ENCODE assay signal across 1 cellular context in the genomic region with DNA sequence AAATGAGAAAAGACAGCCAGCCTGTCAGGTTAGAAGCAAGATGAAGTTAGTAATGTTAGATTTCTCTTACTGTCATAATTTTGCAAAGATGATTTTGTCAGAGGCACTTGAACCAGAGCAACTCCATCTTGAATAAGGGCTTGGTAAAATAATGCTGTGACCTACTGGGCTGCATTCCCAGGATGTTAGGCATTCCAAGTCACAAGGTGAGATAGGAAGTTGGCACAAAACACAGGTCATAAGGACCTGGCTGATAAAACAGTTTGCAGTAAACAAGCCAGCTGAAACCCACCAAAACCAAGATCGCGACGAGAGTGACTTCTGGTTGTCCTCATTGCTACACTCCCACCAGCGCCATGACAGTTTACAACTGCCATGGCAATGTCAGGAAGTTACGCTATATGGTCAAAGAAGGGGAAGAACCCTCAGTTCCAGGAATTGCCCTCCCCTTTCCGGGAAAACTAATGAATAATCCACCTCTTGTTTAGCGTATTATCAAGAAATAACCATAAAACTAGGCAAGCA.
A peak's percentile ranks its signal among the peaks of the same experiment; 100 is the strongest.
TF ChIP-seq lines count a peak whose summit lies in the region.

No MANE protein-coding gene starts in this region.

TF ChIP-seq in K562, 482 proteins besides CTCF, POLR2A, EP300 and RAD21 (continued from another document and continues in another):
- 0 out of 2 replicates have a peak, but pooled peaks have one; percentile 22 for TF ChIP-seq CREM (IDR thresholded peaks at IDR 0.05; ENCODE audit: low read depth)
- 0 out of 2 replicates have a peak, but pooled peaks have one; percentile 28 for TF ChIP-seq ATF7 (IDR thresholded peaks at IDR 0.05)
- TF ChIP-seq E2F3 (CRISPR knock-in tag; IDR thresholded peaks at IDR 0.05) = peak; percentile 69; the same call in 1 of the 2 replicates
- TF ChIP-seq HMG20A (CRISPR knock-in tag; conservative IDR thresholded peaks at IDR 0.05) = no peak
- TF ChIP-seq SIN3A (IDR thresholded peaks at IDR 0.05; ENCODE audit: borderline replicate concordance in 2 of 2, control insufficient read depth in 1 of 2, low read depth in 2 of 2, low read length in 2 of 2) = 0 out of 4 replicates have a peak, but pooled peaks of 1 of the 2 experiments have one; percentile 13
- TF ChIP-seq ZNF146 (CRISPR knock-in tag; IDR thresholded peaks at IDR 0.05; ENCODE audit: unreplicated experiment) = no peak
- no peak for TF ChIP-seq NELFE (IDR thresholded peaks at IDR 0.05; ENCODE audit: insufficient read depth, insufficient read length)
- TF ChIP-seq SIN3B (IDR thresholded peaks at IDR 0.05; ENCODE audit: low read depth) = no peak
- TF ChIP-seq CBX3 (IDR thresholded peaks at IDR 0.05; ENCODE audit: borderline replicate concordance in 1 of 2, low read length in 2 of 2) = no peak
- TF ChIP-seq C11orf30 (IDR thresholded peaks at IDR 0.05; ENCODE audit: low read depth) = no peak
- TF ChIP-seq HEY1 (CRISPR knock-in tag; IDR thresholded peaks at IDR 0.05; ENCODE audit: borderline replicate concordance) = 0 out of 2 replicates have a peak, but pooled peaks have one; percentile 7
- TF ChIP-seq, protein P1, sequence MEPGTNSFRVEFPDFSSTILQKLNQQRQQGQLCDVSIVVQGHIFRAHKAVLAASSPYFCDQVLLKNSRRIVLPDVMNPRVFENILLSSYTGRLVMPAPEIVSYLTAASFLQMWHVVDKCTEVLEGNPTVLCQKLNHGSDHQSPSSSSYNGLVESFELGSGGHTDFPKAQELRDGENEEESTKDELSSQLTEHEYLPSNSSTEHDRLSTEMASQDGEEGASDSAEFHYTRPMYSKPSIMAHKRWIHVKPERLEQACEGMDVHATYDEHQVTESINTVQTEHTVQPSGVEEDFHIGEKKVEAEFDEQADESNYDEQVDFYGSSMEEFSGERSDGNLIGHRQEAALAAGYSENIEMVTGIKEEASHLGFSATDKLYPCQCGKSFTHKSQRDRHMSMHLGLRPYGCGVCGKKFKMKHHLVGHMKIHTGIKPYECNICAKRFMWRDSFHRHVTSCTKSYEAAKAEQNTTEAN (CRISPR knock-in tag; IDR thresholded peaks at IDR 0.05) = no peak
- no peak for TF ChIP-seq POLR2AphosphoS5 (IDR thresholded peaks at IDR 0.05; ENCODE audit: control insufficient read depth, insufficient read depth, low read depth, low read length)
- TF ChIP-seq, protein P2, sequence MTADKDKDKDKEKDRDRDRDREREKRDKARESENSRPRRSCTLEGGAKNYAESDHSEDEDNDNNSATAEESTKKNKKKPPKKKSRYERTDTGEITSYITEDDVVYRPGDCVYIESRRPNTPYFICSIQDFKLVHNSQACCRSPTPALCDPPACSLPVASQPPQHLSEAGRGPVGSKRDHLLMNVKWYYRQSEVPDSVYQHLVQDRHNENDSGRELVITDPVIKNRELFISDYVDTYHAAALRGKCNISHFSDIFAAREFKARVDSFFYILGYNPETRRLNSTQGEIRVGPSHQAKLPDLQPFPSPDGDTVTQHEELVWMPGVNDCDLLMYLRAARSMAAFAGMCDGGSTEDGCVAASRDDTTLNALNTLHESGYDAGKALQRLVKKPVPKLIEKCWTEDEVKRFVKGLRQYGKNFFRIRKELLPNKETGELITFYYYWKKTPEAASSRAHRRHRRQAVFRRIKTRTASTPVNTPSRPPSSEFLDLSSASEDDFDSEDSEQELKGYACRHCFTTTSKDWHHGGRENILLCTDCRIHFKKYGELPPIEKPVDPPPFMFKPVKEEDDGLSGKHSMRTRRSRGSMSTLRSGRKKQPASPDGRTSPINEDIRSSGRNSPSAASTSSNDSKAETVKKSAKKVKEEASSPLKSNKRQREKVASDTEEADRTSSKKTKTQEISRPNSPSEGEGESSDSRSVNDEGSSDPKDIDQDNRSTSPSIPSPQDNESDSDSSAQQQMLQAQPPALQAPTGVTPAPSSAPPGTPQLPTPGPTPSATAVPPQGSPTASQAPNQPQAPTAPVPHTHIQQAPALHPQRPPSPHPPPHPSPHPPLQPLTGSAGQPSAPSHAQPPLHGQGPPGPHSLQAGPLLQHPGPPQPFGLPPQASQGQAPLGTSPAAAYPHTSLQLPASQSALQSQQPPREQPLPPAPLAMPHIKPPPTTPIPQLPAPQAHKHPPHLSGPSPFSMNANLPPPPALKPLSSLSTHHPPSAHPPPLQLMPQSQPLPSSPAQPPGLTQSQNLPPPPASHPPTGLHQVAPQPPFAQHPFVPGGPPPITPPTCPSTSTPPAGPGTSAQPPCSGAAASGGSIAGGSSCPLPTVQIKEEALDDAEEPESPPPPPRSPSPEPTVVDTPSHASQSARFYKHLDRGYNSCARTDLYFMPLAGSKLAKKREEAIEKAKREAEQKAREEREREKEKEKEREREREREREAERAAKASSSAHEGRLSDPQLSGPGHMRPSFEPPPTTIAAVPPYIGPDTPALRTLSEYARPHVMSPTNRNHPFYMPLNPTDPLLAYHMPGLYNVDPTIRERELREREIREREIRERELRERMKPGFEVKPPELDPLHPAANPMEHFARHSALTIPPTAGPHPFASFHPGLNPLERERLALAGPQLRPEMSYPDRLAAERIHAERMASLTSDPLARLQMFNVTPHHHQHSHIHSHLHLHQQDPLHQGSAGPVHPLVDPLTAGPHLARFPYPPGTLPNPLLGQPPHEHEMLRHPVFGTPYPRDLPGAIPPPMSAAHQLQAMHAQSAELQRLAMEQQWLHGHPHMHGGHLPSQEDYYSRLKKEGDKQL (CRISPR knock-in tag; IDR thresholded peaks at IDR 0.05; ENCODE audit: borderline replicate concordance) = no peak
- TF ChIP-seq, protein P3, sequence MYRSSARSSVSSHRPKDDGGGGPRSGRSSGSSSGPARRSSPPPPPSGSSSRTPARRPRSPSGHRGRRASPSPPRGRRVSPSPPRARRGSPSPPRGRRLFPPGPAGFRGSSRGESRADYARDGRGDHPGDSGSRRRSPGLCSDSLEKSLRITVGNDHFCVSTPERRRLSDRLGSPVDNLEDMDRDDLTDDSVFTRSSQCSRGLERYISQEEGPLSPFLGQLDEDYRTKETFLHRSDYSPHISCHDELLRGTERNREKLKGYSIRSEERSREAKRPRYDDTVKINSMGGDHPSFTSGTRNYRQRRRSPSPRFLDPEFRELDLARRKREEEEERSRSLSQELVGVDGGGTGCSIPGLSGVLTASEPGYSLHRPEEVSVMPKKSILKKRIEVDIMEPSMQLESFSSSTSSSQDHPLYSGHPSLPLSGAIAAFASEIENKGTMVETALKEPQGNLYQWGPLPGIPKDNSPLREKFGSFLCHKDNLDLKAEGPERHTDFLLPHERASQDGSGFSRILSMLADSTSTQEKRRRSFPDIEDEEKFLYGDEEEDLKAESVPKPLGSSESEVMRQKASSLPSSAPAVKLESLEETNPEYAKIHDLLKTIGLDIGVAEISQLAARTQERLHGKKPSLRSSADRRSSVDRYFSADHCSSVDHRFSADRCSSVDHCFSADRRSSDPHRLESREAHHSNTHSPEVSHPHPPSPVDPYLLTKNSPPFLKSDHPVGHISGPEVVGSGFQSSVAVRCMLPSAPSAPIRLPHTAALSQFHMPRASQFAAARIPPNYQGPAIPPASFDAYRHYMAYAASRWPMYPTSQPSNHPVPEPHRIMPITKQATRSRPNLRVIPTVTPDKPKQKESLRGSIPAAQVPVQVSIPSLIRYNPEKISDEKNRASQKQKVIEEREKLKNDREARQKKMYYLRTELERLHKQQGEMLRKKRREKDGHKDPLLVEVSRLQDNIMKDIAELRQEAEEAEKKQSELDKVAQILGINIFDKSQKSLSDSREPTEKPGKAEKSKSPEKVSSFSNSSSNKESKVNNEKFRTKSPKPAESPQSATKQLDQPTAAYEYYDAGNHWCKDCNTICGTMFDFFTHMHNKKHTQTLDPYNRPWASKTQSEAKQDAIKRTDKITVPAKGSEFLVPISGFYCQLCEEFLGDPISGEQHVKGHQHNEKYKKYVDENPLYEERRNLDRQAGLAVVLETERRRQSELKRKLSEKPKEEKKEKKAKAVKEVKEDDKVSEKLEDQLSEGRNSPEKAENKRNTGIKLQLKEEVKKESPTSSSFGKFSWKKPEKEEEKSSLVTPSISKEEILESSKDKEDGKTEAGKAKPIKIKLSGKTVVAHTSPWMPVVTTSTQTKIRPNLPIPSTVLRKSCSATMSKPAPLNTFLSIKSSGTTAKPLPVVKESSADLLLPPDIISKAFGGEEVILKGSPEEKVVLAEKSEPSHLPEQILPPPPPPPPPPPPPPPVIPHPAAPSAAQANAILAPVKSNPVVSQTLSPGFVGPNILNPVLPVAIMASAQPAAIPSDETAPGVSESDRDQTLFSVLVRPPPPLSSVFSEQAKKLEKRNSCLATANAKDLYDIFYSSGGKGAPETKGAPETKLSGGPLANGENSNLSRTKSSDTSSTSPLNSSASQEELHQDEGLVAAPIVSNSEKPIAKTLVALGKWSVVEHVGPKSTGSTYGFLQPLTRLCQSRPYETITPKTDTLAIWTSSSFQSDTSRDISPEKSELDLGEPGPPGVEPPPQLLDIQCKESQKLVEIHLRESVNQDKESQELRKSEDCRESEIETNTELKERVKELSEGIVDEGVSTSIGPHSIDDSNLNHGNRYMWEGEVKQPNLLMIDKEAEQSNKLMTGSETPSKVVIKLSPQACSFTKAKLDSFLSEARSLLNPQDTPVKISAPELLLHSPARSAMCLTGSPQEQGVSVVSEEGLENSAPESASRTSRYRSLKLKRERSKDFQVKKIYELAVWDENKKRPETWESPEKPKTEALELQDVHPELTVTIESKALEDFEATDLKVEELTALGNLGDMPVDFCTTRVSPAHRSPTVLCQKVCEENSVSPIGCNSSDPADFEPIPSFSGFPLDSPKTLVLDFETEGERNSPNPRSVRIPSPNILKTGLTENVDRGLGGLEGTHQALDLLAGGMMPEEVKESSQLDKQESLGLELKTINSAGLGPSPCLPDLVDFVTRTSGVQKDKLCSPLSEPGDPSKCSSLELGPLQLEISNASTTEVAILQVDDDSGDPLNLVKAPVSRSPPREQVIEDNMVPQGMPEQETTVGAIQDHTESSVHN (IDR thresholded peaks at IDR 0.05; ENCODE audit: borderline replicate concordance in 1 of 2, low read depth in 1 of 2) = no peak
- TF ChIP-seq ILK (tag; IDR thresholded peaks at IDR 0.05; ENCODE audit: borderline replicate concordance, low read depth) = peak; percentile 81
- peak; percentile 91 for TF ChIP-seq CXXC5 (CRISPR knock-in tag; IDR thresholded peaks at IDR 0.05)
- peak; percentile 71; the same call in 1 of the 2 replicates for TF ChIP-seq ZNF561 (CRISPR knock-in tag; conservative IDR thresholded peaks at IDR 0.05)
- TF ChIP-seq, protein P4, sequence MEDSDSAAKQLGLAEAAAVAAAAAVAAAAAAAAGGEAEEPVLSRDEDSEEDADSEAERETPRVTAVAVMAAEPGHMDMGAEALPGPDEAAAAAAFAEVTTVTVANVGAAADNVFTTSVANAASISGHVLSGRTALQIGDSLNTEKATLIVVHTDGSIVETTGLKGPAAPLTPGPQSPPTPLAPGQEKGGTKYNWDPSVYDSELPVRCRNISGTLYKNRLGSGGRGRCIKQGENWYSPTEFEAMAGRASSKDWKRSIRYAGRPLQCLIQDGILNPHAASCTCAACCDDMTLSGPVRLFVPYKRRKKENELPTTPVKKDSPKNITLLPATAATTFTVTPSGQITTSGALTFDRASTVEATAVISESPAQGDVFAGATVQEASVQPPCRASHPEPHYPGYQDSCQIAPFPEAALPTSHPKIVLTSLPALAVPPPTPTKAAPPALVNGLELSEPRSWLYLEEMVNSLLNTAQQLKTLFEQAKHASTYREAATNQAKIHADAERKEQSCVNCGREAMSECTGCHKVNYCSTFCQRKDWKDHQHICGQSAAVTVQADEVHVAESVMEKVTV (CRISPR knock-in tag; IDR thresholded peaks at IDR 0.05) = peak; percentile 29; the same call in 1 of the 2 replicates
- TF ChIP-seq, protein P5, sequence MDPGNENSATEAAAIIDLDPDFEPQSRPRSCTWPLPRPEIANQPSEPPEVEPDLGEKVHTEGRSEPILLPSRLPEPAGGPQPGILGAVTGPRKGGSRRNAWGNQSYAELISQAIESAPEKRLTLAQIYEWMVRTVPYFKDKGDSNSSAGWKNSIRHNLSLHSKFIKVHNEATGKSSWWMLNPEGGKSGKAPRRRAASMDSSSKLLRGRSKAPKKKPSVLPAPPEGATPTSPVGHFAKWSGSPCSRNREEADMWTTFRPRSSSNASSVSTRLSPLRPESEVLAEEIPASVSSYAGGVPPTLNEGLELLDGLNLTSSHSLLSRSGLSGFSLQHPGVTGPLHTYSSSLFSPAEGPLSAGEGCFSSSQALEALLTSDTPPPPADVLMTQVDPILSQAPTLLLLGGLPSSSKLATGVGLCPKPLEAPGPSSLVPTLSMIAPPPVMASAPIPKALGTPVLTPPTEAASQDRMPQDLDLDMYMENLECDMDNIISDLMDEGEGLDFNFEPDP (CRISPR knock-in tag; IDR thresholded peaks at IDR 0.05) = peak; percentile 84; the same call in 1 of the 2 replicates
- TF ChIP-seq ARID1B (IDR thresholded peaks at IDR 0.05) = peak; percentile 47; the same call in 1 of the 2 replicates
- TF ChIP-seq RBM25 (IDR thresholded peaks at IDR 0.05; ENCODE audit: low read depth, low read length, severe bottlenecking) = no peak
- TF ChIP-seq KLF1 (tag; IDR thresholded peaks at IDR 0.05) = peak; percentile 63; the same call in 1 of the 2 replicates
- TF ChIP-seq, protein P6, sequence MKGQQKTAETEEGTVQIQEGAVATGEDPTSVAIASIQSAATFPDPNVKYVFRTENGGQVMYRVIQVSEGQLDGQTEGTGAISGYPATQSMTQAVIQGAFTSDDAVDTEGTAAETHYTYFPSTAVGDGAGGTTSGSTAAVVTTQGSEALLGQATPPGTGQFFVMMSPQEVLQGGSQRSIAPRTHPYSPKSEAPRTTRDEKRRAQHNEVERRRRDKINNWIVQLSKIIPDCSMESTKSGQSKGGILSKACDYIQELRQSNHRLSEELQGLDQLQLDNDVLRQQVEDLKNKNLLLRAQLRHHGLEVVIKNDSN (CRISPR knock-in tag; IDR thresholded peaks at IDR 0.05) = no peak
- TF ChIP-seq MYC (IDR thresholded peaks at IDR 0.05; ENCODE audit: low read depth, low read length) = no peak
- TF ChIP-seq MYC (CRISPR knock-in tag; IDR thresholded peaks at IDR 0.05; ENCODE audit: borderline replicate concordance, low read depth) = peak; percentile 68; the same call in 1 of the 2 replicates
- TF ChIP-seq ZNF311 (CRISPR knock-in tag; IDR thresholded peaks at IDR 0.05) = peak; percentile 96
- no peak for TF ChIP-seq HNRNPUL1 (IDR thresholded peaks at IDR 0.05; ENCODE audit: low read length)
- TF ChIP-seq NR4A1 (CRISPR knock-in tag; IDR thresholded peaks at IDR 0.05) = no peak
- TF ChIP-seq NR4A1 (tag; IDR thresholded peaks at IDR 0.05) = peak; percentile 94
- TF ChIP-seq, protein P7, sequence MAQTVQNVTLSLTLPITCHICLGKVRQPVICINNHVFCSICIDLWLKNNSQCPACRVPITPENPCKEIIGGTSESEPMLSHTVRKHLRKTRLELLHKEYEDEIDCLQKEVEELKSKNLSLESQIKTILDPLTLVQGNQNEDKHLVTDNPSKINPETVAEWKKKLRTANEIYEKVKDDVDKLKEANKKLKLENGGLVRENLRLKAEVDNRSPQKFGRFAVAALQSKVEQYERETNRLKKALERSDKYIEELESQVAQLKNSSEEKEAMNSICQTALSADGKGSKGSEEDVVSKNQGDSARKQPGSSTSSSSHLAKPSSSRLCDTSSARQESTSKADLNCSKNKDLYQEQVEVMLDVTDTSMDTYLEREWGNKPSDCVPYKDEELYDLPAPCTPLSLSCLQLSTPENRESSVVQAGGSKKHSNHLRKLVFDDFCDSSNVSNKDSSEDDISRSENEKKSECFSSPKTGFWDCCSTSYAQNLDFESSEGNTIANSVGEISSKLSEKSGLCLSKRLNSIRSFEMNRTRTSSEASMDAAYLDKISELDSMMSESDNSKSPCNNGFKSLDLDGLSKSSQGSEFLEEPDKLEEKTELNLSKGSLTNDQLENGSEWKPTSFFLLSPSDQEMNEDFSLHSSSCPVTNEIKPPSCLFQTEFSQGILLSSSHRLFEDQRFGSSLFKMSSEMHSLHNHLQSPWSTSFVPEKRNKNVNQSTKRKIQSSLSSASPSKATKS (CRISPR knock-in tag; IDR thresholded peaks at IDR 0.05) = 0 out of 2 replicates have a peak, but pooled peaks have one; percentile 48
- peak; percentile 94; the same call in 1 of the 2 replicates for TF ChIP-seq ZNF76 (CRISPR knock-in tag; IDR thresholded peaks at IDR 0.05; ENCODE audit: borderline replicate concordance)
